ENCODE assay signal across 7 cellular contexts in genomic region chr11:77909277-77909676, GRCh38.
"Had no signal": no experiment of that assay in that cellular context is flagged by ENCODE, and none has a peak within 500 bp of the region (broad histone marks: within the 10 kb centered on the region; RNA-seq: fewer than 3 reads in every experiment).

No MANE protein-coding gene starts in this region.

- ATAC-seq: GM23338, HepG2 had no signal

- FAIRE-seq: H1, HepG2 had no signal

- DNase-seq: H9, HCEC 1CT, KBM-7 had no signal

- H3K4me1 Mint-ChIP-seq: GM23338, H9, IgD-negative memory B cell had no signal

- H3K27ac Mint-ChIP-seq: GM23338, H9, IgD-negative memory B cell had no signal

- H3K4me3 Mint-ChIP-seq: GM23338, H9 had no signal

- H3K9me3 Mint-ChIP-seq: GM23338, H9, IgD-negative memory B cell had no signal

- H3K27me3 Mint-ChIP-seq: IgD-negative memory B cell had no signal
